Comparison of ENCODE assay signal across 20 cellular contexts in genomic region chr1:230898748-230899147, GRCh38. TPM values are rescaled to one million over a fixed set of nuclear protein-coding genes. Genes with fewer than 3 reads are reported as not detected.
DNase-seq lines count a peak whose midpoint lies in the region; ATAC-seq and TF ChIP-seq lines count a peak whose summit lies in the region.
"Had no signal": no experiment of that assay in that cellular context is flagged by ENCODE, and none has a peak within 500 bp of the region (broad histone marks: within the 10 kb centered on the region; RNA-seq: fewer than 3 reads in every experiment).

No MANE protein-coding gene starts in this region.

- no peak overlapping the region for H3K4me3 Mint-ChIP-seq in activated naive CD8-positive, alpha-beta T cell
- H3K4me3 Mint-ChIP-seq in activated naive CD8-positive, alpha-beta T cell treated with anti-CD3 and anti-CD28 coated beads for 36 hours = no peak overlapping the region
- H3K4me3 Mint-ChIP-seq in T-helper 17 cell = no peak overlapping the region
- no peak overlapping the region for H3K4me3 Mint-ChIP-seq in mesothelial cell of epicardium
- H3K4me3 Mint-ChIP-seq: B cell; CD4-positive, CD25-positive, alpha-beta regulatory T cell; CD8-positive, alpha-beta memory T cell had no signal

- peaks cover 6% of the 10 kb centered on the region for H3K36me3 Mint-ChIP-seq in activated naive CD8-positive, alpha-beta T cell
- no peaks in the 10 kb centered on the region for H3K36me3 Mint-ChIP-seq in activated naive CD8-positive, alpha-beta T cell treated with anti-CD3 and anti-CD28 coated beads for 36 hours
- H3K36me3 Mint-ChIP-seq in T-helper 17 cell (ENCODE audit: low read depth) (peaks cover 5% of the 10 kb centered on the region), mesothelial cell of epicardium (peaks cover 3% of the 10 kb centered on the region)

- H3K9me3 Mint-ChIP-seq in activated naive CD8-positive, alpha-beta T cell (ENCODE audit: low read depth) = no peaks in the 10 kb centered on the region
- no peaks in the 10 kb centered on the region for H3K9me3 Mint-ChIP-seq in activated naive CD8-positive, alpha-beta T cell treated with anti-CD3 and anti-CD28 coated beads for 36 hours
- H3K9me3 Mint-ChIP-seq in mesothelial cell of epicardium = no peaks in the 10 kb centered on the region
- H3K9me3 Mint-ChIP-seq: CD4-positive, CD25-positive, alpha-beta regulatory T cell; CD8-positive, alpha-beta memory T cell had no signal

- DNase-seq in activated naive CD8-positive, alpha-beta T cell treated with anti-CD3 and anti-CD28 coated beads for 36 hours = no peak
- DNase-seq in T-helper 17 cell (no peak), mesothelial cell of epicardium (ENCODE audit: low spot score in 2 of 2, unreplicated experiment in 2 of 2) (no peak), ureter (ENCODE audit: low spot score) (peak; percentile 19), D341Med (ENCODE audit: low spot score) (no peak), dermis blood vessel endothelial cell (no peak)
- no peak for DNase-seq in stimulated activated naive CD8-positive, alpha-beta T cell treated with anti-CD3 and anti-CD28 coated beads, Interleukin-15, Interleukin-2, amounts not matched to agents 100 U/mL and 50 U/mL, for 24 hours
- DNase-seq: Calu3; CD4-positive, CD25-positive, alpha-beta regulatory T cell; CD8-positive, alpha-beta memory T cell; DMS153; DMS79; EL; GDM1; GOT3; HCEC 1CT had no signal

- peak overlapping the region; percentile 19 for H3K27ac Mint-ChIP-seq in activated naive CD8-positive, alpha-beta T cell
- H3K27ac Mint-ChIP-seq in activated naive CD8-positive, alpha-beta T cell treated with anti-CD3 and anti-CD28 coated beads for 36 hours = no peak overlapping the region
- H3K27ac Mint-ChIP-seq in T-helper 17 cell (peak overlapping the region; percentile 34), mesothelial cell of epicardium (peak overlapping the region; percentile 86)
- H3K27ac Mint-ChIP-seq: B cell; CD4-positive, CD25-positive, alpha-beta regulatory T cell had no signal

- no peak for ATAC-seq in T-helper 17 cell
- ATAC-seq in stimulated activated naive CD8-positive, alpha-beta T cell treated with anti-CD3 and anti-CD28 coated beads, Interleukin-15, Interleukin-2, amounts not matched to agents 100 U/mL and 50 U/mL, for 24 hours = no peak
- ATAC-seq: GM12878 had no signal

- H3K9me3 ChIP-seq in T-helper 17 cell (ENCODE audit: control insufficient read depth, low read length, poor library complexity, severe bottlenecking) = no peaks in the 10 kb centered on the region
- H3K9me3 ChIP-seq: BLaER1 had no signal

- no peaks in the 10 kb centered on the region for H3K27me3 Mint-ChIP-seq in activated naive CD8-positive, alpha-beta T cell
- no peaks in the 10 kb centered on the region for H3K27me3 Mint-ChIP-seq in activated naive CD8-positive, alpha-beta T cell treated with anti-CD3 and anti-CD28 coated beads for 36 hours
- H3K27me3 Mint-ChIP-seq in T-helper 17 cell = peaks cover 2% of the 10 kb centered on the region
- no peaks in the 10 kb centered on the region for H3K27me3 Mint-ChIP-seq in mesothelial cell of epicardium (ENCODE audit: low read depth)
- H3K27me3 Mint-ChIP-seq: CD4-positive, CD25-positive, alpha-beta regulatory T cell; CD8-positive, alpha-beta memory T cell had no signal

- no peaks in the 10 kb centered on the region for H3K4me1 Mint-ChIP-seq in activated naive CD8-positive, alpha-beta T cell (ENCODE audit: low read depth)
- H3K4me1 Mint-ChIP-seq in activated naive CD8-positive, alpha-beta T cell treated with anti-CD3 and anti-CD28 coated beads for 36 hours = peaks cover 7% of the 10 kb centered on the region
- peaks cover 2% of the 10 kb centered on the region for H3K4me1 Mint-ChIP-seq in T-helper 17 cell
- peaks cover 35% of the 10 kb centered on the region for H3K4me1 Mint-ChIP-seq in mesothelial cell of epicardium
- H3K4me1 Mint-ChIP-seq: B cell had no signal

- TF ChIP-seq CTCF in mesothelial cell of epicardium (IDR thresholded peaks at IDR 0.05; ENCODE audit: unreplicated experiment) = no peak

RNA-seq across cellular contexts. Expression of gene C1orf198, which starts 30.4 kb away (rescaled TPM):
- 1 to 10 TPM; 5.8 to 6.7 TPM for total RNA-seq in activated naive CD8-positive, alpha-beta T cell treated with anti-CD3 and anti-CD28 coated beads for 36 hours
- total RNA-seq in T-helper 17 cell = 10 to 100 TPM in 1 of 2 donors, 1 to 10 TPM in 1; 3.7 to 20.6 TPM
- 143 to 151 TPM (median 149 TPM) in 3 replicates for total RNA-seq in mesothelial cell of epicardium
- 42.2 TPM for total RNA-seq in ureter
- 20.8 and 22.7 TPM in 2 replicates for total RNA-seq in dermis blood vessel endothelial cell
